21 cellular contexts compared by ENCODE assay signal in genomic region chr6:130624046-130624445, GRCh38.
DNase-seq lines count a peak whose midpoint lies in the region; ATAC-seq, FAIRE-seq and TF ChIP-seq lines count a peak whose summit lies in the region.
"Had no signal": no experiment of that assay in that cellular context is flagged by ENCODE, and none has a peak within 500 bp of the region (broad histone marks: within the 10 kb centered on the region; RNA-seq: fewer than 3 reads in every experiment).

No MANE protein-coding gene starts in this region.

- H3K36me3 Mint-ChIP-seq in Caco-2 (ENCODE audit: insufficient read depth, unreplicated experiment): no peaks in the 10 kb centered on the region

- FAIRE-seq in GM12891 (lab: Jason Lieb, UNC): no peak

- H3K9me3 Mint-ChIP-seq in Caco-2 (ENCODE audit: unreplicated experiment): no peaks in the 10 kb centered on the region

- H3K27me3 ChIP-seq in Caco-2 (replicated peaks; ENCODE audit: control insufficient read depth, insufficient read depth, low read length): no peaks in the 10 kb centered on the region
- H3K27me3 ChIP-seq: cardiac muscle cell, esophagus muscularis mucosa, heart right ventricle had no signal

- in situ Hi-C loops in ACHN (cut with HindIII; ENCODE audit: low pct_ligation_motif_present, low pct_unique_long_range_greater_than_20kb, low sequenced_read_pairs): no loop called here

- no TSS peak for BruUV-seq in Caco-2 (replicated peaks; lab: Mats Ljungman, UMichigan)

- POLR2A ChIA-PET in Caco-2 (lab: Charles Lee): no interaction called here

- DNase-seq in GM12891 (ENCODE audit: insufficient read length, low spot score): no peak
- DNase-seq in choroid plexus epithelial cell (ENCODE audit: low read depth): peak; percentile 72
- DNase-seq in RPMI8226: no peak
- DNase-seq in ACHN: no peak
- no peak for DNase-seq in stimulated activated CD4-positive, alpha-beta T cell treated with anti-CD3 and anti-CD28 coated beads, Interleukin-2, amount 100 ng/mL, for 24 hours
- DNase-seq in Caco-2: no peak
- DNase-seq: activated CD4-positive, alpha-beta T cell treated with anti-CD3 and anti-CD28 coated beads, Interleukin-2, amount 10 ng/mL, durations not matched to agents 7 days and 5 days; heart right ventricle; islet precursor cell; KG1; naive thymus-derived CD8-positive, alpha-beta T cell; NCI-H1092; NCI-H2107; NCI-H69; posterior cingulate gyrus had no signal

- no peaks in the 10 kb centered on the region for H3K27me3 Mint-ChIP-seq in Caco-2 (ENCODE audit: insufficient read depth, unreplicated experiment)
- H3K27me3 Mint-ChIP-seq: activated CD4-positive, alpha-beta T cell treated with anti-CD3 and anti-CD28 coated beads, Interleukin-2, amount 10 ng/mL, durations not matched to agents 7 days and 5 days; naive thymus-derived CD8-positive, alpha-beta T cell had no signal

- H3K4me3 ChIP-seq in choroid plexus epithelial cell (ENCODE audit: low read depth, low read length): no peak overlapping the region
- H3K4me3 ChIP-seq in Caco-2 (ENCODE audit: low read depth, low read length): no peak overlapping the region
- H3K4me3 ChIP-seq: cardiac muscle cell, esophagus muscularis mucosa, heart right ventricle, thoracic aorta had no signal

- H3K4me3 Mint-ChIP-seq in Caco-2 (ENCODE audit: unreplicated experiment): no peak overlapping the region
- H3K4me3 Mint-ChIP-seq: activated CD4-positive, alpha-beta T cell treated with anti-CD3 and anti-CD28 coated beads, Interleukin-2, amount 10 ng/mL, durations not matched to agents 7 days and 5 days; naive thymus-derived CD8-positive, alpha-beta T cell had no signal

- no peaks in the 10 kb centered on the region for H3K9me3 ChIP-seq in Caco-2

- TF ChIP-seq CTCF in choroid plexus epithelial cell (conservative IDR thresholded peaks at IDR 0.05; ENCODE audit: low read depth, low read length) (no peak), Caco-2 (IDR thresholded peaks at IDR 0.05; ENCODE audit: insufficient read depth in 1 of 2, low read depth in 1 of 2, low read length in 1 of 2, severe bottlenecking in 1 of 2, unreplicated experiment in 1 of 2) (no peak)

- intact Hi-C loops in Caco-2 (cut with micrococcal nuclease; ENCODE audit: unreplicated experiment): no loop called here

- CTCF ChIA-PET in Caco-2 (lab: Charles Lee): no interaction called here

- no peak overlapping the region for H3K27ac Mint-ChIP-seq in Caco-2 (ENCODE audit: unreplicated experiment)
- H3K27ac Mint-ChIP-seq: activated CD4-positive, alpha-beta T cell treated with anti-CD3 and anti-CD28 coated beads, Interleukin-2, amount 10 ng/mL, durations not matched to agents 7 days and 5 days; activated naive CD4-positive, alpha-beta T cell treated with anti-CD3 and anti-CD28 coated beads, Interleukin-2, amount 50 U/mL, for 72 hours; naive thymus-derived CD8-positive, alpha-beta T cell had no signal

- no peaks in the 10 kb centered on the region for H3K36me3 ChIP-seq in Caco-2 (ENCODE audit: control insufficient read depth, insufficient read depth, low read length)
- H3K36me3 ChIP-seq: cardiac muscle cell, esophagus muscularis mucosa, heart right ventricle, thoracic aorta had no signal

- ATAC-seq in GM19395 (IDR thresholded peaks at IDR 0.05; ENCODE audit: unreplicated experiment): peak; percentile 44
- ATAC-seq in HG03442 (IDR thresholded peaks at IDR 0.05; ENCODE audit: unreplicated experiment): peak; percentile 44
- ATAC-seq: heart right ventricle; naive thymus-derived CD8-positive, alpha-beta T cell had no signal

- H3K4me1 ChIP-seq in Caco-2: no peaks in the 10 kb centered on the region; the same call in 1 of the 2 replicates
- H3K4me1 ChIP-seq: esophagus muscularis mucosa, heart right ventricle had no signal

- no peaks in the 10 kb centered on the region for H3K4me1 Mint-ChIP-seq in Caco-2 (ENCODE audit: low read depth, unreplicated experiment)
- H3K4me1 Mint-ChIP-seq: naive thymus-derived CD8-positive, alpha-beta T cell had no signal

- TF ChIP-seq POLR2A in GM12891 (IDR thresholded peaks at IDR 0.05; ENCODE audit: low read depth, low read length): no peak

TF ChIP-seq in GM12891, 5 proteins besides CTCF, POLR2A, EP300 and RAD21:
- TF ChIP-seq PAX5 (IDR thresholded peaks at IDR 0.05; ENCODE audit: insufficient read depth, low read length, severe bottlenecking) (no peak), SPI1 (IDR thresholded peaks at IDR 0.05; ENCODE audit: low read depth, low read length) (no peak), POU2F2 (IDR thresholded peaks at IDR 0.05; ENCODE audit: low read depth, low read length) (peak; percentile 72), POLR2AphosphoS5 (IDR thresholded peaks at IDR 0.05; ENCODE audit: low read depth, low read length) (no peak), TAF1 (IDR thresholded peaks at IDR 0.05; ENCODE audit: low read depth, low read length) (no peak)
TF ChIP-seq in GM12891: peak in this region for 1.
